8 cellular contexts compared by ENCODE assay signal in the genomic region with DNA sequence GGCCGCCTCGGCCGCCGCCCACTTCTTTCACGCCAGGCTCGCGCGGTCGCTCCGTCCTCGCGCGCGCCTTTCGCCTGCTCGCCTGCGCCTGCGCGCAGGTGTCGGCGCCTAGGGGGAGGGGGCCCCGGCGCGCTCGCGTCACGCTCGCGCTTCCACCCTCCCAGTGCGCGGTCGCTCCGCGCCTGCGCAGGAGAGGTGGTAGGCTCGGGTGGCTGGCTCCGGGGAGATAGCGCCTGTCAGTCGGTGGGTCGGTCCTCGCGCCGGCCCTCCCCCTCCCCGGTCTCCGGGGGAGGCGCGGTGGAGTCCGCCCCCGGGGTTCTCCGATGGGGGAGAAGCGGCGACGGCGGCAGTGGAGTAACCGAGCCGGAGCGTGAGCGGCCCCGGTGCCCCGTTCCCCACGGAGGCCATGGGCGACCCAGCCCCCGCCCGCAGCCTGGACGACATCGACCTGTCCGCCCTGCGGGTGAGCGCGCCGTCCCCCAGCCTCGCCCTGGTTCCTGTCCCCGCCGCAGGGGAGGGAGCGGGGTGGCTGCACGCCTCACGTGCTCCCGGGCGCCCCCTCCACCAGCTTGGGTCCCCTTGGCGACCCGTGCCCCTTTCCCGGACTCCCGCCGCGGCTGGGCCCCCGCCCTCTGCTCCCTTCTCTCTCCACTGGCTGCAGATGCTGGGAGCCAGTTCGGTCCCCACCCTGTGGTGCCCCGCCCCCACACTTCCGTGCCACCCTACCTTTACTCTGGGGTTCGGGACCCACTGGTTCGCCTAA. TPM values are rescaled to one million over a fixed set of nuclear protein-coding genes. Genes with fewer than 3 reads are reported as not detected.
DNase-seq lines count a peak whose midpoint lies in the region; ATAC-seq and TF ChIP-seq lines count a peak whose summit lies in the region.

Gene MINK1 (plus strand): TSS at position 163 of the 763 bp plus-strand sequence. CDS start 244 bp downstream, at position 407.

- H3K36me3 ChIP-seq in PC-9 (ENCODE audit: low read depth) (0 out of 2 replicates have a peak, but pooled peaks cover 14% of the 10 kb centered on the region), esophagus (ENCODE audit: control insufficient read depth in 2 of 2, insufficient read depth in 2 of 2, low read length in 1 of 2) (peaks cover 0 to 3% of the 10 kb centered on the region in 2 donors), muscle layer of duodenum (ENCODE audit: control insufficient read depth in 1 of 2, insufficient read depth in 2 of 2, low read length in 2 of 2) (no peaks in the 10 kb centered on the region)

- peak within 1 kb of the TSS; percentile 100 for H2AFZ ChIP-seq in PC-9

- TF ChIP-seq CTCF in PC-9 (conservative IDR thresholded peaks at IDR 0.05) = no peak

- H3K4me1 Mint-ChIP-seq in activated T-cell treated with anti-CD3 and anti-CD28 coated beads, Interleukin-2, amount 50 U/mL, for 4 hours (ENCODE audit: low read depth) = peaks cover 34% of the 10 kb centered on the region

- H3K27me3 ChIP-seq in PC-9 (ENCODE audit: insufficient read depth, low read depth) (no peaks in the 10 kb centered on the region), esophagus (ENCODE audit: control insufficient read depth in 1 of 2, insufficient read depth in 2 of 2, low read length in 2 of 2) (no peaks in the 10 kb centered on the region), muscle layer of duodenum (ENCODE audit: low read depth, low read length) (no peaks in the 10 kb centered on the region)

- H3K4me1 ChIP-seq in PC-9 (replicated peaks; ENCODE audit: insufficient read depth) (peaks cover 18% of the 10 kb centered on the region), esophagus (ENCODE audit: control insufficient read depth in 2 of 2, insufficient read depth in 2 of 2, low read length in 1 of 2) (peaks cover 0 to 9% of the 10 kb centered on the region in 2 donors), muscle layer of duodenum (ENCODE audit: control insufficient read depth in 1 of 2, insufficient read depth in 2 of 2, low read length in 2 of 2) (peaks cover 20 to 31% of the 10 kb centered on the region in 2 donors)

- POLR2A ChIA-PET in PC-9 (lab: Charles Lee; ENCODE audit: unreplicated experiment) = interaction anchor here (0.6 to 1.0 kb wide), 3 partner anchors 27 to 151 kb away, joined by 3 to 6 read pairs (median 4); partner anchors contain the start of genes PLD2 and PSMB6

- H3K9me2 ChIP-seq in PC-9 (ENCODE audit: insufficient read depth) = no peaks in the 10 kb centered on the region

- no TSS peak for BruUV-seq in PC-9 (replicated peaks; lab: Mats Ljungman, UMichigan)

- H3K9me3 ChIP-seq in PC-9 (ENCODE audit: insufficient read depth, low read depth) (no peaks in the 10 kb centered on the region), esophagus (ENCODE audit: control insufficient read depth in 2 of 2, insufficient read depth in 1 of 2, low read depth in 1 of 2, low read length in 1 of 2) (no peaks in the 10 kb centered on the region), muscle layer of duodenum (ENCODE audit: control insufficient read depth in 1 of 2, low read length in 2 of 2) (no peaks in the 10 kb centered on the region)

- WGBS in esophagus, 2 donors = 0% methylated on average over 52 to 91 of the region's 91 CpGs

- CTCF ChIA-PET in PC-9 (lab: Charles Lee) = interaction anchor here (0.9 kb wide), 1 partner anchor 25 kb away, joined by 5 read pairs; no protein-coding TSS in a partner anchor

- H3F3A ChIP-seq in PC-9 (ENCODE audit: insufficient read depth, low read depth) = peaks cover 6% of the 10 kb centered on the region; the same call in 1 of the 2 replicates

- H3K4me3 ChIP-seq in PC-9 (peak within 1 kb of the TSS; percentile 66), esophagus (ENCODE audit: low read depth in 1 of 2, low read length in 2 of 2) (peak within 1 kb of the TSS; percentile 86 to 93), muscle layer of duodenum (ENCODE audit: low read depth in 1 of 2, low read length in 2 of 2) (peak within 1 kb of the TSS; percentile 87)

- H3K9me3 Mint-ChIP-seq in activated T-cell treated with anti-CD3 and anti-CD28 coated beads, Interleukin-2, amount 50 U/mL, for 4 hours = no peaks in the 10 kb centered on the region

- H4K20me1 ChIP-seq in PC-9 (ENCODE audit: insufficient read depth) = peaks cover 22% of the 10 kb centered on the region; the same call in 1 of the 2 replicates

- intact Hi-C loops in PC-9 (cut with micrococcal nuclease; ENCODE audit: unreplicated experiment) = loop anchor here (10.0 kb wide), 1 partner anchor 111 kb away; the partner anchor contains the start of genes PFN1, RNF167 and SLC25A11

- peak; percentile 86 for ATAC-seq in GM21515 (IDR thresholded peaks at IDR 0.05; ENCODE audit: unreplicated experiment)
- peak; percentile 95 to 97 for ATAC-seq in activated T-cell treated with anti-CD3 and anti-CD28 coated beads, Interleukin-2, amount 50 U/mL, for 4 hours

- H3K4me3 Mint-ChIP-seq in activated T-cell treated with anti-CD3 and anti-CD28 coated beads, Interleukin-2, amount 50 U/mL, for 4 hours = peak within 1 kb of the TSS; percentile 94

- no peaks in the 10 kb centered on the region for H3K27me3 Mint-ChIP-seq in activated T-cell treated with anti-CD3 and anti-CD28 coated beads, Interleukin-2, amount 50 U/mL, for 4 hours (ENCODE audit: low read depth)

- H3K4me2 ChIP-seq in PC-9 = peak within 1 kb of the TSS; percentile 85

- H3K36me3 Mint-ChIP-seq in activated T-cell treated with anti-CD3 and anti-CD28 coated beads, Interleukin-2, amount 50 U/mL, for 4 hours (ENCODE audit: insufficient read depth) = peaks cover 3% of the 10 kb centered on the region

- peak; percentile 40 for DNase-seq in DMS 273 treated with DMSO at 0.1 percent for 48 hours (lab: John Stamatoyannopoulos, UW)
- peak; percentile 94 for DNase-seq in HuH-7.5 (ENCODE audit: low spot score)
- DNase-seq in PC-9 = peak; percentile 77 to 95
- DNase-seq in activated T-cell treated with anti-CD3 and anti-CD28 coated beads, Interleukin-2, amount 50 U/mL, for 4 hours = peak; percentile 82
- DNase-seq in stimulated activated CD8-positive, alpha-beta memory T cell treated with anti-CD3 and anti-CD28 coated beads, Interleukin-7, amount 100 ng/mL, for 24 hours (ENCODE audit: low read depth) = peak; percentile 69

- peaks cover 50% of the 10 kb centered on the region for H3K79me2 ChIP-seq in PC-9 (ENCODE audit: low read depth)

- H3K27ac ChIP-seq in PC-9 (peak within 1 kb of the TSS; percentile 91), esophagus (ENCODE audit: low read depth in 2 of 2, low read length in 1 of 2) (peak within 1 kb of the TSS; percentile 87 to 93), muscle layer of duodenum (ENCODE audit: low read length) (peak within 1 kb of the TSS; percentile 77)

RNA-seq across cellular contexts. Expression of gene MINK1, which starts in this region (rescaled TPM):
- total RNA-seq in PC-9 (2021) = 160 and 190 TPM in 2 replicates
- 10 to 100 TPM; 43.3 to 51.5 (median 45.1) TPM for total RNA-seq in activated T-cell treated with anti-CD3 and anti-CD28 coated beads, Interleukin-2, amount 50 U/mL, for 4 hours
- polyA plus RNA-seq in esophagus = 100 to 1,000 TPM in 1 of 2 donors, 10 to 100 TPM in 1; 86.1 to 161 TPM

Comparison
In these comparisons a context has a peak if more than half of its experiments do, and no peak if none do; other contexts are left out.
1. Peak in every context shown above with its lines: DNase-seq, ATAC-seq, H3K4me3 ChIP-seq and H3K27ac ChIP-seq.
2. DNase-seq: peak in every context shown above with its lines; median percentile 94 in HuH-7.5; 86 in PC-9; 82 in activated T-cell treated with anti-CD3 and anti-CD28 coated beads, Interleukin-2, amount 50 U/mL, for 4 hours; 69 in stimulated activated CD8-positive, alpha-beta memory T cell treated with anti-CD3 and anti-CD28 coated beads, Interleukin-7, amount 100 ng/mL, for 24 hours; 40 in DMS 273 treated with DMSO at 0.1 percent for 48 hours.